16 cellular contexts compared by ENCODE assay signal in the genomic region with DNA sequence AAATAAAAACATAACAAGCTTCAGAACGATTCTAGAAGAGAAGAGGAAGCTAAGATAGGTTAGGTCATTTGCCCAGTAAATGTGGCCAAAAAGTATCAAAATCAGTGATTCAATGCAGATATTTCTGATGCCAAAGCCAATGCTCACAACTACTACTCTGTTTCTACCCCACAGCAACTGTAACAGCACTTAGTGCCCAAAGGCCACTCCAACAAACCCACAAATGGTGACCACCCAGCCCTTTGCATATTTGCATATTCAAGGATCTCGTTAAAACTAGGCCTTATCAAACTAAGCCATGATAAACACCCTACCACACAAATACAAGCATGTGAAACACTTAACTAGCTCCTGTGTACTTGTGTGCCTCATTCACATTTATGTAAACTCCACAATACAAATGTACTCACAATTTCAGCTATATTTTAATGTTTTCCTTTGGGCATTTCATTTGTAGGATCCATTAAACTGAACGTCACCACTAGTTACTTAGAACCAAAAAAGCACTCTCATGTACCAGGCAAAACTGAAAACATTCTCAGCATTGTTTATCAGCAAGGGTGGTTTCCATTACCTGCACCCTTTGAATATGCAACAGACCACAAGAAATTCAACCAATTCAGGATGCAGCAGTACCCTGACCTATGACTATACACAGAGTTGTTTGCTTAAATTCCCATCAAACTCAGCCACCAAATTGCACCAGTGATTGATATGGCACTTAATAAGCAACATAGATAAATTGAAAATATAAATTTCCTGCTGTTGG.
DNase-seq lines count a peak whose midpoint lies in the region; ATAC-seq and TF ChIP-seq lines count a peak whose summit lies in the region.
"Had no signal": no experiment of that assay in that cellular context is flagged by ENCODE, and none has a peak within 500 bp of the region (broad histone marks: within the 10 kb centered on the region; RNA-seq: fewer than 3 reads in every experiment).

No MANE protein-coding gene starts in this region.

- no peak for TF ChIP-seq POLR2A in heart left ventricle (IDR thresholded peaks at IDR 0.05)

- no peaks in the 10 kb centered on the region for H3K36me3 ChIP-seq in heart left ventricle
- H3K36me3 ChIP-seq in BE2C: no peaks in the 10 kb centered on the region
- H3K36me3 ChIP-seq: left lung, prostate gland had no signal

- TF ChIP-seq CTCF in GM10266 (IDR thresholded peaks at IDR 0.05; ENCODE audit: control insufficient read depth, insufficient read depth, low read depth, missing control alignments): no peak
- no peak for TF ChIP-seq CTCF in heart left ventricle (IDR thresholded peaks at IDR 0.05)
- TF ChIP-seq CTCF in BE2C (IDR thresholded peaks at IDR 0.05; ENCODE audit: low read depth, low read length): no peak

- H3K27ac ChIP-seq in heart left ventricle: no peak overlapping the region
- H3K27ac ChIP-seq: left lung, prostate gland had no signal

- peak; percentile 94 for ATAC-seq in GM18868 (IDR thresholded peaks at IDR 0.05; ENCODE audit: unreplicated experiment)
- peak; percentile 53 for ATAC-seq in HG03039 (IDR thresholded peaks at IDR 0.05; ENCODE audit: unreplicated experiment)
- no peak for ATAC-seq in heart left ventricle
- ATAC-seq: HCT116, left lung had no signal

- peak; percentile 14 for DNase-seq in GM10266 (ENCODE audit: extremely low spot score)
- DNase-seq in astrocyte of the hippocampus (ENCODE audit: low read depth, low spot score): peak; percentile 77
- no peak for DNase-seq in mucosa of gallbladder (ENCODE audit: low spot score)
- no peak for DNase-seq in heart left ventricle
- no peak for DNase-seq in NCI-H526 treated with DMSO at 0.1 percent for 48 hours (lab: John Stamatoyannopoulos, UW)
- DNase-seq in BE2C: no peak
- DNase-seq: activated CD4-positive, alpha-beta T cell treated with anti-CD3 and anti-CD28 coated beads, Interleukin-2, amount 50 U/mL, for 1 hour; activated gamma-delta T cell treated with Interleukin-2 at 50 U/mL for 16 hours; DMS153; left lung; SHP77; substantia nigra had no signal

- WGBS in heart left ventricle, 4 donors: 78 to 87% (median 83%) methylated on average over 3 of the region's 3 CpGs

- H3K27me3 ChIP-seq in heart left ventricle: no peaks in the 10 kb centered on the region
- H3K27me3 ChIP-seq in BE2C: no peaks in the 10 kb centered on the region
- H3K27me3 ChIP-seq: left lung had no signal

- intact Hi-C loops in heart left ventricle (cut with DNase I): no loop called here

- H3K4me3 ChIP-seq in heart left ventricle (no peak overlapping the region), BE2C (ENCODE audit: low read depth, low read length) (no peak overlapping the region)
- H3K4me3 ChIP-seq: left lung, prostate gland had no signal

- H3K4me1 ChIP-seq in heart left ventricle: peaks cover 0 to 7% (median 0%) of the 10 kb centered on the region in 12 donors
- H3K4me1 ChIP-seq in BE2C: no peaks in the 10 kb centered on the region
- H3K4me1 ChIP-seq: left lung, prostate gland had no signal

- H3K9me3 ChIP-seq in heart left ventricle (peaks cover 0 to 10% (median 0%) of the 10 kb centered on the region in 12 donors), BE2C (no peaks in the 10 kb centered on the region)
- H3K9me3 ChIP-seq: prostate gland had no signal

Comparison
In these comparisons a context has a peak if more than half of its experiments do, and no peak if none do; other contexts are left out.
1. DNase-seq: peak in GM10266 (single experiment) and astrocyte of the hippocampus (single experiment); none in mucosa of gallbladder (single experiment), heart left ventricle (0 of 5), NCI-H526 treated with DMSO at 0.1 percent for 48 hours (single experiment) and BE2C (single experiment).
2. ATAC-seq: peak in GM18868 (single experiment) and HG03039 (single experiment); none in heart left ventricle (0 of 4).